ENCODE assay signal across 1 cellular context in genomic region chr12:12333407-12333831, GRCh38.
A peak's percentile ranks its signal among the peaks of the same experiment; 100 is the strongest.
TF ChIP-seq lines count a peak whose summit lies in the region.

No MANE protein-coding gene starts in this region.

TF ChIP-seq in HEK293, 187 proteins besides CTCF, POLR2A, EP300 and RAD21 (continued from another document and continues in another):
- TF ChIP-seq ZNF830 (tag by site-specific recombination; IDR thresholded peaks at IDR 0.05; ENCODE audit: low read depth) = no peak
- no peak for TF ChIP-seq ZNF629 (tag by site-specific recombination; IDR thresholded peaks at IDR 0.05)
- no peak for TF ChIP-seq REST (tag by site-specific recombination; IDR thresholded peaks at IDR 0.05)
- no peak for TF ChIP-seq BCL11B (tag by site-specific recombination; IDR thresholded peaks at IDR 0.05; ENCODE audit: low read depth)
- no peak for TF ChIP-seq EGR2 (tag by site-specific recombination; IDR thresholded peaks at IDR 0.05; ENCODE audit: low read depth)
- TF ChIP-seq KLF7 (tag by site-specific recombination; IDR thresholded peaks at IDR 0.05; ENCODE audit: borderline replicate concordance) = no peak
- no peak for TF ChIP-seq SCRT1 (tag by site-specific recombination; IDR thresholded peaks at IDR 0.05; ENCODE audit: borderline replicate concordance)
- no peak for TF ChIP-seq ZNF404 (tag by site-specific recombination; IDR thresholded peaks at IDR 0.05)
- no peak for TF ChIP-seq ELK4 (IDR thresholded peaks at IDR 0.05; ENCODE audit: borderline replicate concordance, low read depth, low read length)
- TF ChIP-seq ZNF518A (tag by site-specific recombination; conservative IDR thresholded peaks at IDR 0.05; ENCODE audit: low read depth) = 0 out of 2 replicates have a peak, but pooled peaks have one; percentile 21
- TF ChIP-seq ZNF398 (tag by site-specific recombination; IDR thresholded peaks at IDR 0.05) = no peak
- TF ChIP-seq ZBTB6 (tag by site-specific recombination; IDR thresholded peaks at IDR 0.05) = no peak
- TF ChIP-seq ZNF18 (tag by site-specific recombination; IDR thresholded peaks at IDR 0.05) = no peak
- TF ChIP-seq PRDM4 (tag by site-specific recombination; IDR thresholded peaks at IDR 0.05) = no peak
- no peak for TF ChIP-seq ZNF692 (tag by site-specific recombination; IDR thresholded peaks at IDR 0.05)
- no peak for TF ChIP-seq ZNF48 (tag by site-specific recombination; IDR thresholded peaks at IDR 0.05)
- no peak for TF ChIP-seq MYNN (tag by site-specific recombination; IDR thresholded peaks at IDR 0.05; ENCODE audit: borderline replicate concordance)
- TF ChIP-seq KLF16 (tag by site-specific recombination; IDR thresholded peaks at IDR 0.05) = peak; percentile 40; the same call in 1 of the 2 replicates
- no peak for TF ChIP-seq ZNF391 (tag by site-specific recombination; IDR thresholded peaks at IDR 0.05; ENCODE audit: borderline replicate concordance, low read depth)
- no peak for TF ChIP-seq RBAK (tag by site-specific recombination; IDR thresholded peaks at IDR 0.05)
- TF ChIP-seq KLF8 (tag by site-specific recombination; IDR thresholded peaks at IDR 0.05) = no peak
- TF ChIP-seq ZNF202 (tag by site-specific recombination; IDR thresholded peaks at IDR 0.05; ENCODE audit: borderline replicate concordance) = no peak
- no peak for TF ChIP-seq ZNF155 (tag by site-specific recombination; IDR thresholded peaks at IDR 0.05)
- TF ChIP-seq ZNF214 (tag by site-specific recombination; IDR thresholded peaks at IDR 0.05; ENCODE audit: borderline replicate concordance) = no peak
- TF ChIP-seq PRDM6 (tag by site-specific recombination; IDR thresholded peaks at IDR 0.05) = peak; percentile 63
- TF ChIP-seq ZNF16 (tag by site-specific recombination; IDR thresholded peaks at IDR 0.05; ENCODE audit: low read depth) = no peak
- TF ChIP-seq BCL11A (tag by site-specific recombination; IDR thresholded peaks at IDR 0.05; ENCODE audit: low read depth) = no peak
- TF ChIP-seq ZNF639 (tag by site-specific recombination; IDR thresholded peaks at IDR 0.05) = no peak
- no peak for TF ChIP-seq ZNF221 (tag by site-specific recombination; IDR thresholded peaks at IDR 0.05; ENCODE audit: borderline replicate concordance)
- TF ChIP-seq ZNF239 (tag by site-specific recombination; IDR thresholded peaks at IDR 0.05) = no peak
- TF ChIP-seq ZNF776 (tag by site-specific recombination; IDR thresholded peaks at IDR 0.05; ENCODE audit: borderline replicate concordance) = no peak
- TF ChIP-seq SCRT2 (tag by site-specific recombination; IDR thresholded peaks at IDR 0.05) = no peak
- no peak for TF ChIP-seq ZNF274 (IDR thresholded peaks at IDR 0.05; ENCODE audit: low read length)
- no peak for TF ChIP-seq ZNF274 (tag by site-specific recombination; IDR thresholded peaks at IDR 0.05; ENCODE audit: borderline replicate concordance)
- TF ChIP-seq SETDB1 (IDR thresholded peaks at IDR 0.05; ENCODE audit: insufficient read length, low read length) = no peak
